11 cellular contexts compared by ENCODE assay signal in the genomic region with DNA sequence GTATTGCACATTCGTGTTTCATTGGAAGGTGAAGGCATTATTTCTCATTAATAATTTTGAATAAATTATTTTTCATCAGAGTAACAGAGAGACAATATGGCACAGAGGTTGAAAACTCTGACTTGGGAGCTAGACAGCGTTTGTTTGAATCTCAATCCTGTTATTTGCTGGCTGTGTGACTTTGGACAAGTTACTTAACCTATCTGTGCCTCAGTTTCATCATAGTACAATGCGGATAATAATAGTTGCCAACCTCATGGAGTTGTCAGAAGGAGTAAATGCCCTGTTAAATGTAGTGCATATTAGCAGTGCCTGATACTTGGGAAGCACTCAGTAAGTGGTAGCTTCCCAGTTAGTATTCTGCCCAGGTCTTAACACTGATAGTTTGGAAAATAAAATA.
"Had no signal": no experiment of that assay in that cellular context is flagged by ENCODE, and none has a peak within 500 bp of the region (broad histone marks: within the 10 kb centered on the region; RNA-seq: fewer than 3 reads in every experiment).

No MANE protein-coding gene starts in this region.

- H2AFZ ChIP-seq: GM23248, GM23338 had no signal

- FAIRE-seq: H1, H54 had no signal

- H3K4me1 ChIP-seq: HAP-1 had no signal

- H3K9me3 ChIP-seq: HAP-1 had no signal

- ATAC-seq: GM23338, HCT116 had no signal

- H3K27ac Mint-ChIP-seq: GM23338, H9, HFFc6 had no signal

- H3K9ac ChIP-seq: GM23248 had no signal

- H3K27ac ChIP-seq: GM23248 had no signal

- DNase-seq: GM23248, GOT3, H7, H9, HCEC 1CT, HFFc6 had no signal

- H3K9me3 Mint-ChIP-seq: GM23338, H9, HFFc6 had no signal

- H3K36me3 ChIP-seq: HAP-1 had no signal

- H3K4me3 ChIP-seq: GM23248, GM23338, HAP-1 had no signal

- H3K4me2 ChIP-seq: GM23338 had no signal

- H3K4me3 Mint-ChIP-seq: GM23338, H9, HFFc6 had no signal
